12 cellular contexts compared by ENCODE assay signal in genomic region chr3:177475266-177475665, GRCh38.
"Had no signal": no experiment of that assay in that cellular context is flagged by ENCODE, and none has a peak within 500 bp of the region (broad histone marks: within the 10 kb centered on the region; RNA-seq: fewer than 3 reads in every experiment).

No MANE protein-coding gene starts in this region.

- H3K4me3 ChIP-seq: stomach had no signal

- H3K9me3 ChIP-seq: stomach had no signal

- DNase-seq: activated CD4-positive, alpha-beta T cell treated with anti-CD3 and anti-CD28 coated beads for 48 hours; activated CD8-positive, alpha-beta memory T cell treated with anti-CD3 and anti-CD28 coated beads for 24 hours; activated naive CD4-positive, alpha-beta T cell treated with anti-CD3 and anti-CD28 coated beads for 36 hours; foreskin keratinocyte; mammary epithelial cell; natural killer cell; stimulated activated CD4-positive, alpha-beta T cell treated with anti-CD3 and anti-CD28 coated beads, Interleukin-4, amount 100 ng/mL, for 4 hours; stomach had no signal

- ATAC-seq: activated T-helper 17 cell treated with anti-CD3 and anti-CD28 coated beads, Interleukin-2, amount 50 U/mL, for 72 hours; foreskin keratinocyte; left lobe of liver; natural killer cell; WTC11 had no signal

- H3K27me3 ChIP-seq: foreskin keratinocyte, stomach had no signal

- FAIRE-seq: astrocyte had no signal

- H3K27ac ChIP-seq: foreskin keratinocyte, stomach had no signal

- H3K36me3 ChIP-seq: stomach had no signal
